Comparison of ENCODE assay signal across 19 cellular contexts in genomic region chr21:27292851-27293638, GRCh38.
DNase-seq lines count a peak whose midpoint lies in the region; ATAC-seq and TF ChIP-seq lines count a peak whose summit lies in the region.
"Had no signal": no experiment of that assay in that cellular context is flagged by ENCODE, and none has a peak within 500 bp of the region (broad histone marks: within the 10 kb centered on the region; RNA-seq: fewer than 3 reads in every experiment).

No MANE protein-coding gene starts in this region.

- intact Hi-C loops in PC-3 (cut with micrococcal nuclease) = no loop called here
- intact Hi-C loops in vagina (cut with DNase I) = no loop called here

- TF ChIP-seq POLR2A in vagina (IDR thresholded peaks at IDR 0.05) = no peak

- H3K36me3 ChIP-seq in PC-3 (ENCODE audit: low read depth, low read length) = no peaks in the 10 kb centered on the region
- H3K36me3 ChIP-seq in vagina = no peaks in the 10 kb centered on the region
- H3K36me3 ChIP-seq: BE2C, BLaER1 had no signal

- H2AFZ ChIP-seq in PC-3 (ENCODE audit: low read length) = no peak overlapping the region

- H3K9ac ChIP-seq in PC-3 (ENCODE audit: low read length) = no peak overlapping the region
- H3K9ac ChIP-seq: BLaER1 had no signal

- H3K27ac Mint-ChIP-seq in nephron = peak overlapping the region; percentile 85 to 96 (median 86)
- H3K27ac Mint-ChIP-seq: CD14-positive monocyte; CD4-positive, CD25-positive, alpha-beta regulatory T cell; CD8-positive, alpha-beta T cell had no signal

- POLR2A ChIA-PET in PC-3 (lab: Charles Lee; ENCODE audit: unreplicated experiment) = no interaction called here

- no peaks in the 10 kb centered on the region for H3K4me1 ChIP-seq in PC-3 (ENCODE audit: insufficient read depth, low read length)
- H3K4me1 ChIP-seq in vagina = no peaks in the 10 kb centered on the region
- H3K4me1 ChIP-seq: BLaER1 had no signal

- peaks cover 34% of the 10 kb centered on the region for H3K4me1 Mint-ChIP-seq in nephron
- H3K4me1 Mint-ChIP-seq: CD14-positive monocyte; CD4-positive, CD25-positive, alpha-beta regulatory T cell had no signal

- CTCF ChIA-PET in PC-3 (lab: Charles Lee) = no interaction called here

- no peak overlapping the region for H3K4me3 Mint-ChIP-seq in nephron
- H3K4me3 Mint-ChIP-seq: CD14-positive monocyte; CD8-positive, alpha-beta T cell had no signal

- H3K27me3 Mint-ChIP-seq in nephron (ENCODE audit: low read depth) = peaks cover 4% of the 10 kb centered on the region
- H3K27me3 Mint-ChIP-seq: CD4-positive, CD25-positive, alpha-beta regulatory T cell had no signal

- H3K4me2 ChIP-seq in PC-3 (ENCODE audit: low read length) = no peak overlapping the region
- H3K4me2 ChIP-seq: BLaER1 had no signal

- DNase-seq in PC-3 (no peak), vagina (ENCODE audit: extremely low spot score in 2 of 2) (no peak)
- DNase-seq: 8988T; ACHN; BE2C; C1 segment of cervical spinal cord; Caco-2; Calu3; CD4-positive, CD25-positive, alpha-beta regulatory T cell; CD8-positive, alpha-beta T cell; DMS79 treated with DMSO at 0.1 percent for 48 hours; GF-D8 had no signal

- H3K9me3 Mint-ChIP-seq in nephron = peaks cover 21% of the 10 kb centered on the region

- H3K27ac ChIP-seq in 22Rv1 (peak overlapping the region; percentile 35), PC-3 (ENCODE audit: low read length) (no peak overlapping the region), vagina (no peak overlapping the region)
- H3K27ac ChIP-seq: BLaER1 had no signal

- no peaks in the 10 kb centered on the region for H4K20me1 ChIP-seq in PC-3 (ENCODE audit: low read length)
- H4K20me1 ChIP-seq: BLaER1 had no signal

- H3F3A ChIP-seq in PC-3 (ENCODE audit: low read length, unreplicated experiment) = no peaks in the 10 kb centered on the region

- H3K36me3 Mint-ChIP-seq in nephron (ENCODE audit: low read depth) = no peaks in the 10 kb centered on the region
- H3K36me3 Mint-ChIP-seq: CD14-positive monocyte; CD4-positive, CD25-positive, alpha-beta regulatory T cell; CD8-positive, alpha-beta T cell had no signal

- H3K27me3 ChIP-seq in PC-3 (ENCODE audit: low read length) = no peaks in the 10 kb centered on the region
- no peaks in the 10 kb centered on the region for H3K27me3 ChIP-seq in vagina
- H3K27me3 ChIP-seq: BE2C, BLaER1 had no signal

- H3K9me3 ChIP-seq in PC-3 (ENCODE audit: low read length) = 0 out of 2 replicates have a peak, but pooled peaks cover 6% of the 10 kb centered on the region
- no peaks in the 10 kb centered on the region for H3K9me3 ChIP-seq in vagina
- H3K9me3 ChIP-seq: BE2C, BLaER1 had no signal

- H3K9me2 ChIP-seq in PC-3 (replicated peaks; ENCODE audit: low read length) = no peaks in the 10 kb centered on the region

- ATAC-seq in PC-3 (peak; percentile 40; the same call in 1 of the 2 replicates), SK-N-SH treated with all-trans-retinoic acid at 6 μM for 48 hours (peak; percentile 61), GM21367 (IDR thresholded peaks at IDR 0.05; ENCODE audit: unreplicated experiment) (no peak), GM18868 (IDR thresholded peaks at IDR 0.05; ENCODE audit: unreplicated experiment) (no peak)
- ATAC-seq: CD8-positive, alpha-beta T cell had no signal

- BruUV-seq in PC-3 (replicated peaks; lab: Mats Ljungman, UMichigan) = no TSS peak

- H3K4me3 ChIP-seq in PC-3 (ENCODE audit: low read length) (no peak overlapping the region), vagina (no peak overlapping the region)
- H3K4me3 ChIP-seq: BLaER1 had no signal

- no peaks in the 10 kb centered on the region for H3K79me2 ChIP-seq in PC-3 (ENCODE audit: low read length)

- no peak for TF ChIP-seq CTCF in 22Rv1 (IDR thresholded peaks at IDR 0.05)
- no peak for TF ChIP-seq CTCF in PC-3 (conservative IDR thresholded peaks at IDR 0.05; ENCODE audit: low read depth, low read length)
- no peak for TF ChIP-seq CTCF in nephron (IDR thresholded peaks at IDR 0.05; ENCODE audit: unreplicated experiment in 3 of 3)
- no peak for TF ChIP-seq CTCF in vagina (IDR thresholded peaks at IDR 0.05)

TF ChIP-seq in SK-N-SH treated with all-trans-retinoic acid at 6 μM for 48 hours, 23 proteins besides CTCF, POLR2A, EP300 and RAD21:
- TF ChIP-seq CSDC2 (CRISPR knock-in tag; IDR thresholded peaks at IDR 0.05) = no peak
- TF ChIP-seq TCF4 (CRISPR knock-in tag; IDR thresholded peaks at IDR 0.05; ENCODE audit: borderline replicate concordance) = peak; percentile 25; the same call in 1 of the 2 replicates
- no peak for TF ChIP-seq ZNF8 (CRISPR knock-in tag; IDR thresholded peaks at IDR 0.05)
- no peak for TF ChIP-seq CSRNP3 (CRISPR knock-in tag; IDR thresholded peaks at IDR 0.05)
- TF ChIP-seq ARNTL (CRISPR knock-in tag; IDR thresholded peaks at IDR 0.05; ENCODE audit: borderline replicate concordance, low read depth) = no peak
- no peak for TF ChIP-seq RARB (CRISPR knock-in tag; IDR thresholded peaks at IDR 0.05)

Comparison
In these comparisons a context has a peak if more than half of its experiments do, and no peak if none do; other contexts are left out.
1. ATAC-seq: peak in PC-3 (single experiment) and SK-N-SH treated with all-trans-retinoic acid at 6 μM for 48 hours (single experiment); none in GM21367 (single experiment) and GM18868 (single experiment).